Comparison of ENCODE assay signal across 1 cellular context in genomic region chrX:130902446-130902782, GRCh38.
A peak's percentile ranks its signal among the peaks of the same experiment; 100 is the strongest.
TF ChIP-seq lines count a peak whose summit lies in the region.

No MANE protein-coding gene starts in this region.

TF ChIP-seq in GM12878, 131 proteins besides CTCF, POLR2A, EP300 and RAD21 (continued from another document):
- no peak for TF ChIP-seq KDM1A (IDR thresholded peaks at IDR 0.05; ENCODE audit: borderline replicate concordance)
- 0 out of 2 replicates have a peak, but pooled peaks have one; percentile 10 for TF ChIP-seq RELB (IDR thresholded peaks at IDR 0.05; ENCODE audit: low read depth)
- TF ChIP-seq HCFC1 (IDR thresholded peaks at IDR 0.05; ENCODE audit: low read length) = no peak
- TF ChIP-seq PBX3 (IDR thresholded peaks at IDR 0.05; ENCODE audit: insufficient replicate concordance, low read depth, low read length) = no peak
